In the genomic region with DNA sequence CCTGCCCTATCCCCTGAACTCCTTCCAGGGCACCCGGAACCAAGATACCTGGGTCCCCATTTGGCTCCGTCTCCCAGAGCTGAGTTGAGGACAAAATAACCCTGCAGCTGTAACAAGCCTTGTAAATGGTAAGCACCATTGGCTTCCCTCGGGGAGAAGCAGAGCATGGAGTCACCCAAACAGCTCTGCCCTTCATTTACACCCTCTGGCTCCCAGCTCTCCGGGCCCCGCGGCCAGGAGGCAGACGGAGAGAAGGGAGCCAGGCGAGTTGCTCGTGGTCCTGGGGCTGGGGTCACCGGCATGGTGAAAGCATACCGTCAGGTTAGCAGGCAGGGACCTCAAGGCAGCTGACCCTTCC, we compare ENCODE assay signal across 9 cellular contexts. TPM values are rescaled to one million over a fixed set of nuclear protein-coding genes. Genes with fewer than 3 reads are reported as not detected.
DNase-seq lines count a peak whose midpoint lies in the region; ATAC-seq, FAIRE-seq and TF ChIP-seq lines count a peak whose summit lies in the region.
"Had no signal": no experiment of that assay in that cellular context is flagged by ENCODE, and none has a peak within 500 bp of the region (broad histone marks: within the 10 kb centered on the region; RNA-seq: fewer than 3 reads in every experiment).

No MANE protein-coding gene starts in this region.

- CTCF ChIA-PET in A673 (lab: Charles Lee), result interaction anchor here (0.6 to 1.9 kb wide), 2 partner anchors 131 to 385 kb away, joined by 3 to 8 read pairs; no protein-coding TSS in a partner anchor
- CTCF ChIA-PET in HEK293 (lab: Yijun Ruan, JAX), result interaction anchor here (0.6 to 6.7 kb wide), 21 partner anchors 11 to 929 kb away, joined by 3 to 51 read pairs (median 3); a partner anchor contains a TSS

- H3K27me3 ChIP-seq in A673 (replicated peaks; ENCODE audit: insufficient read depth, low read depth, low read length, poor library complexity) (no peaks in the 10 kb centered on the region), bronchial epithelial cell (ENCODE audit: control insufficient read depth, insufficient read depth, low read length) (no peaks in the 10 kb centered on the region), mucosa of stomach (ENCODE audit: control insufficient read depth, insufficient read depth, low read length) (no peaks in the 10 kb centered on the region)

- H3K36me3 ChIP-seq in A673 (ENCODE audit: insufficient read depth, low read length, poor library complexity, severe bottlenecking) (no peaks in the 10 kb centered on the region), HEK293 (ENCODE audit: control insufficient read depth in 2 of 2, insufficient read depth in 1 of 2, low read length in 2 of 2) (no peaks in the 10 kb centered on the region), bronchial epithelial cell (ENCODE audit: control insufficient read depth, insufficient read depth, low read length) (peaks cover 1% of the 10 kb centered on the region), mucosa of stomach (ENCODE audit: control insufficient read depth, insufficient read depth, low read length) (no peaks in the 10 kb centered on the region)

- TF ChIP-seq CTCF in A673 (conservative IDR thresholded peaks at IDR 0.05; ENCODE audit: low read depth, low read length) (no peak), HEK293 (tag by site-specific recombination; IDR thresholded peaks at IDR 0.05) (no peak), bronchial epithelial cell (IDR thresholded peaks at IDR 0.05; ENCODE audit: insufficient read depth, low read length, severe bottlenecking) (no peak)

- H3K27ac ChIP-seq in A673 (ENCODE audit: low read depth, low read length, poor library complexity, severe bottlenecking) (peak overlapping the region; percentile 54), HEK293 (ENCODE audit: extremely low read depth, low read depth, low read length) (no peak overlapping the region; the same call in 1 of the 2 replicates)

- POLR2A ChIA-PET in A673 (lab: Charles Lee; ENCODE audit: low non-redundant PET), result no interaction called here
- POLR2A ChIA-PET in HEK293 (lab: Yijun Ruan, JAX), result interaction anchor here (0.6 to 2.1 kb wide), 9 partner anchors 12 to 284 kb away, joined by 3 to 11 read pairs (median 3); a partner anchor contains a TSS

- no peak for FAIRE-seq in bronchial epithelial cell (lab: Jason Lieb, UNC)
- FAIRE-seq: TTC549 had no signal

- ATAC-seq in GM21723 (IDR thresholded peaks at IDR 0.05; ENCODE audit: unreplicated experiment), result no peak

- H3K9me3 ChIP-seq in A673 (ENCODE audit: low read depth, low read length, poor library complexity, severe bottlenecking) (no peaks in the 10 kb centered on the region), HEK293 (ENCODE audit: control insufficient read depth, insufficient read depth, low read depth, low read length) (no peaks in the 10 kb centered on the region), mucosa of stomach (ENCODE audit: control insufficient read depth, low read length) (no peaks in the 10 kb centered on the region)

- H3K4me3 ChIP-seq in A673 (ENCODE audit: low read depth, low read length, poor library complexity, severe bottlenecking), result peak overlapping the region; percentile 74
- H3K4me3 ChIP-seq in HEK293 (ENCODE audit: low read depth, low read length), result no peak overlapping the region
- H3K4me3 ChIP-seq in bronchial epithelial cell (ENCODE audit: low read depth, low read length), result peak overlapping the region; percentile 65
- peak overlapping the region; percentile 78 for H3K4me3 ChIP-seq in mucosa of stomach (ENCODE audit: low read length)

- no TSS peak for BruUV-seq in A673 (replicated peaks; lab: Mats Ljungman, UMichigan)

- intact Hi-C loops in A673 (cut with micrococcal nuclease; ENCODE audit: unreplicated experiment), result no loop called here
- intact Hi-C loops in posterior vena cava (cut with DNase I), result no loop called here

- DNase-seq in A673 (ENCODE audit: low spot score) (no peak), bronchial epithelial cell (ENCODE audit: low read depth) (no peak), D341Med (ENCODE audit: low spot score) (no peak), GF-D8 (lab: John Stamatoyannopoulos, UW) (no peak), posterior vena cava (ENCODE audit: low spot score) (no peak)

- H3K9ac ChIP-seq in mucosa of stomach (ENCODE audit: low read length), result peak overlapping the region; percentile 79

- peaks cover 31% of the 10 kb centered on the region for H3K4me1 ChIP-seq in A673 (ENCODE audit: insufficient read depth, low read length, poor library complexity, severe bottlenecking)
- 0 out of 2 replicates have a peak, but pooled peaks cover 3% of the 10 kb centered on the region for H3K4me1 ChIP-seq in HEK293 (ENCODE audit: control insufficient read depth, insufficient read depth, low read length)
- peaks cover 56% of the 10 kb centered on the region for H3K4me1 ChIP-seq in mucosa of stomach (ENCODE audit: control insufficient read depth, insufficient read depth, low read length)

TF ChIP-seq in HEK293, 187 proteins besides CTCF, POLR2A, EP300 and RAD21:
- TF ChIP-seq ZNF610 (tag by site-specific recombination; IDR thresholded peaks at IDR 0.05; ENCODE audit: borderline replicate concordance) (no peak), ZSCAN30 (tag by site-specific recombination; IDR thresholded peaks at IDR 0.05) (no peak), ZNF670 (tag by site-specific recombination; IDR thresholded peaks at IDR 0.05; ENCODE audit: low read depth) (no peak), ZNF660 (tag by site-specific recombination; IDR thresholded peaks at IDR 0.05) (no peak)
- TF ChIP-seq, protein P1, sequence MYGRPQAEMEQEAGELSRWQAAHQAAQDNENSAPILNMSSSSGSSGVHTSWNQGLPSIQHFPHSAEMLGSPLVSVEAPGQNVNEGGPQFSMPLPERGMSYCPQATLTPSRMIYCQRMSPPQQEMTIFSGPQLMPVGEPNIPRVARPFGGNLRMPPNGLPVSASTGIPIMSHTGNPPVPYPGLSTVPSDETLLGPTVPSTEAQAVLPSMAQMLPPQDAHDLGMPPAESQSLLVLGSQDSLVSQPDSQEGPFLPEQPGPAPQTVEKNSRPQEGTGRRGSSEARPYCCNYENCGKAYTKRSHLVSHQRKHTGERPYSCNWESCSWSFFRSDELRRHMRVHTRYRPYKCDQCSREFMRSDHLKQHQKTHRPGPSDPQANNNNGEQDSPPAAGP (tag by site-specific recombination; IDR thresholded peaks at IDR 0.05), result 0 out of 2 replicates have a peak, but pooled peaks have one; percentile 24
- TF ChIP-seq, protein P2, sequence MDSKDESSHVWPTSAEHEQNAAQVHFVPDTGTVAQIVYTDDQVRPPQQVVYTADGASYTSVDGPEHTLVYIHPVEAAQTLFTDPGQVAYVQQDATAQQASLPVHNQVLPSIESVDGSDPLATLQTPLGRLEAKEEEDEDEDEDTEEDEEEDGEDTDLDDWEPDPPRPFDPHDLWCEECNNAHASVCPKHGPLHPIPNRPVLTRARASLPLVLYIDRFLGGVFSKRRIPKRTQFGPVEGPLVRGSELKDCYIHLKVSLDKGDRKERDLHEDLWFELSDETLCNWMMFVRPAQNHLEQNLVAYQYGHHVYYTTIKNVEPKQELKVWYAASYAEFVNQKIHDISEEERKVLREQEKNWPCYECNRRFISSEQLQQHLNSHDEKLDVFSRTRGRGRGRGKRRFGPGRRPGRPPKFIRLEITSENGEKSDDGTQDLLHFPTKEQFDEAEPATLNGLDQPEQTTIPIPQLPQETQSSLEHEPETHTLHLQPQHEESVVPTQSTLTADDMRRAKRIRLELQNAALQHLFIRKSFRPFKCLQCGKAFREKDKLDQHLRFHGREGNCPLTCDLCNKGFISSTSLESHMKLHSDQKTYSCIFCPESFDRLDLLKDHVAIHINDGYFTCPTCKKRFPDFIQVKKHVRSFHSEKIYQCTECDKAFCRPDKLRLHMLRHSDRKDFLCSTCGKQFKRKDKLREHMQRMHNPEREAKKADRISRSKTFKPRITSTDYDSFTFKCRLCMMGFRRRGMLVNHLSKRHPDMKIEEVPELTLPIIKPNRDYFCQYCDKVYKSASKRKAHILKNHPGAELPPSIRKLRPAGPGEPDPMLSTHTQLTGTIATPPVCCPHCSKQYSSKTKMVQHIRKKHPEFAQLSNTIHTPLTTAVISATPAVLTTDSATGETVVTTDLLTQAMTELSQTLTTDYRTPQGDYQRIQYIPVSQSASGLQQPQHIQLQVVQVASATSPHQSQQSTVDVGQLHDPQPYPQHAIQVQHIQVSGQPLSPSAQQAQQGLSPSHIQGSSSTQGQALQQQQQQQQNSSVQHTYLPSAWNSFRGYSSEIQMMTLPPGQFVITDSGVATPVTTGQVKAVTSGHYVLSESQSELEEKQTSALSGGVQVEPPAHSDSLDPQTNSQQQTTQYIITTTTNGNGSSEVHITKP (tag by site-specific recombination; IDR thresholded peaks at IDR 0.05), result peak; percentile 40

RNA-seq across cellular contexts. Expression of a gene that starts 2.1 kb away (rescaled TPM):
- 1.8 and 2.8 TPM in 2 replicates for total RNA-seq in A673 (2021)
- total RNA-seq in bronchial epithelial cell, result 6.8 and 13.2 TPM in 2 replicates
- 10 to 100 TPM; 15.1 to 20.6 TPM for total RNA-seq in posterior vena cava

RNA-seq across cellular contexts. Expression of a gene that starts 13.9 kb away (rescaled TPM):
- total RNA-seq in A673 (2021) (not detected in 2 replicates), bronchial epithelial cell (not detected in 2 replicates), posterior vena cava (not detected)

RNA-seq across cellular contexts. Expression of a gene that starts 46.4 kb away (rescaled TPM):
- 3.0 and 5.5 TPM in 2 replicates for total RNA-seq in A673 (2021)
- 0.77 and 0.79 TPM in 2 replicates for total RNA-seq in bronchial epithelial cell
- 1 to 10 TPM; 4.0 to 4.2 TPM for total RNA-seq in posterior vena cava

RNA-seq across cellular contexts. Expression of a gene that starts 47.3 kb away (rescaled TPM):
- total RNA-seq in A673 (2021) (1.9 TPM in 1 of 2 replicates, not detected in the other), bronchial epithelial cell (0.53 and 0.90 TPM in 2 replicates), posterior vena cava (1 to 10 TPM; 1.4 to 5.8 TPM)

RNA-seq across cellular contexts. Expression of a gene that starts 54.2 kb away (rescaled TPM):
- 197 and 206 TPM in 2 replicates for total RNA-seq in A673 (2021)
- 35.2 and 55.0 TPM in 2 replicates for total RNA-seq in bronchial epithelial cell
- total RNA-seq in posterior vena cava, result 100 to 1,000 TPM in 1 of 2 donors, 10 to 100 TPM in 1; 84.2 to 101 TPM
